8 cellular contexts compared by ENCODE assay signal in genomic region chr14:50532502-50533313, GRCh38.
A peak's percentile ranks its signal among the peaks of the same experiment; 100 is the strongest.
DNase-seq lines count a peak whose midpoint lies in the region; ATAC-seq and TF ChIP-seq lines count a peak whose summit lies in the region.

Gene MAP4K5, minus strand, starts transcription at chr14:50532569. Its CDS starts 520 bp downstream, at chr14:50532049.

- H3K4me3 ChIP-seq in AG10803 (ENCODE audit: low read length): peak within 1 kb of the TSS; percentile 75

- ATAC-seq in HG03175 (IDR thresholded peaks at IDR 0.05; ENCODE audit: unreplicated experiment): peak; percentile 94

- TF ChIP-seq CTCF in AG10803 (conservative IDR thresholded peaks at IDR 0.05; ENCODE audit: low read length): peak; percentile 76

- TF ChIP-seq POLR2A in GM18951 (IDR thresholded peaks at IDR 0.05; ENCODE audit: extremely low read depth, insufficient read depth, insufficient read length): peak; percentile 66

- DNase-seq in AG10803 (ENCODE audit: low read depth): peak; percentile 90
- peak; percentile 92 for DNase-seq in NCI-H2227 treated with DMSO at 0.1 percent for 48 hours (lab: John Stamatoyannopoulos, UW)
- peak; percentile 74 for DNase-seq in activated CD4-positive, CD25-positive, alpha-beta regulatory T cell treated with anti-CD3 and anti-CD28 coated beads, Interleukin-2, amount 50 U/mL, for 16 hours (ENCODE audit: low read depth, low spot score)
- DNase-seq in central memory CD4-positive, alpha-beta T cell: peak; percentile 87
- peak; percentile 96 for DNase-seq in islet precursor cell
- peak; percentile 88 for DNase-seq in stimulated activated CD4-positive, alpha-beta T cell treated with anti-CD3 and anti-CD28 coated beads, Interleukin-12 subunit alpha, Interleukin-12 subunit beta, amount 100 ng/mL, for 4 hours

- in situ Hi-C loops in GM18951 (cut with MboI; ENCODE audit: low sequenced_read_pairs, unreplicated experiment): loop anchor here (25.0 kb wide), 1 partner anchor 670 kb away; the partner anchor contains the start of gene NEMF

Comparison
In these comparisons a context has a peak if more than half of its experiments do, and no peak if none do; other contexts are left out.
1. Peak in every context shown above with its lines: DNase-seq, ATAC-seq and H3K4me3 ChIP-seq.